Comparison of ENCODE assay signal across 8 cellular contexts in genomic region chr12:79555006-79555925, GRCh38.
A peak's percentile ranks its signal among the peaks of the same experiment; 100 is the strongest.
DNase-seq lines count a peak whose midpoint lies in the region; ATAC-seq, FAIRE-seq and TF ChIP-seq lines count a peak whose summit lies in the region.

No MANE protein-coding gene starts in this region.

- peak overlapping the region; percentile 3 for H3K9ac ChIP-seq in endothelial cell of umbilical vein (replicated peaks; ENCODE audit: extremely low read depth, insufficient read depth, low read length)

- no peaks in the 10 kb centered on the region for H3K27me3 ChIP-seq in endothelial cell of umbilical vein (ENCODE audit: control insufficient read depth in 2 of 2, insufficient read depth in 2 of 2, low read length in 2 of 2)
- H3K27me3 ChIP-seq in pancreas: no peaks in the 10 kb centered on the region

- dilution Hi-C loops in endothelial cell of umbilical vein (cut with MboI; ENCODE audit: extremely low pct_ligation_motif_present, low sequenced_read_pairs): no loop called here

- CTCF ChIA-PET in AG04449 (lab: Yijun Ruan, JAX) (interaction anchor here (0.6 to 2.5 kb wide), 6 partner anchors 135 to 714 kb away, joined by 3 to 14 read pairs (median 3); no protein-coding TSS in a partner anchor), endothelial cell of umbilical vein (lab: Charles Lee) (interaction anchor here (1.3 to 4.0 kb wide), 3 partner anchors 11 to 638 kb away, joined by 3 to 23 read pairs (median 6); no protein-coding TSS in a partner anchor)

- H4K20me1 ChIP-seq in endothelial cell of umbilical vein (replicated peaks; ENCODE audit: control insufficient read depth, extremely low read depth, insufficient read depth, low read length): no peaks in the 10 kb centered on the region

- H3K9me3 ChIP-seq in endothelial cell of umbilical vein (replicated peaks; ENCODE audit: control insufficient read depth, insufficient read depth, low read length) (no peaks in the 10 kb centered on the region), pancreas (no peaks in the 10 kb centered on the region)

- H3K4me2 ChIP-seq in endothelial cell of umbilical vein (ENCODE audit: insufficient read depth, low read length): no peak overlapping the region

- H3K4me3 ChIP-seq in AG04449 (ENCODE audit: low read depth, low read length) (no peak overlapping the region), endothelial cell of umbilical vein (replicated peaks in 1 of 3; ENCODE audit: insufficient read depth in 1 of 3, low read depth in 1 of 3, low read length in 3 of 3) (no peak overlapping the region), pancreas (no peak overlapping the region)

- ATAC-seq in GM18907 (IDR thresholded peaks at IDR 0.05; ENCODE audit: unreplicated experiment) (peak; percentile 60), pancreas (peak; percentile 54 to 80 (median 76)), HG03025 (IDR thresholded peaks at IDR 0.05; ENCODE audit: low FRiP score, unreplicated experiment) (no peak)

- 56 to 60% methylated on average over 4 of the region's 4 CpGs for WGBS in pancreas, 2 donors

- TF ChIP-seq CTCF in AG04449 (IDR thresholded peaks at IDR 0.05; ENCODE audit: insufficient read depth, low read length, missing control alignments): peak; percentile 42
- peak; percentile 43 to 48 for TF ChIP-seq CTCF in endothelial cell of umbilical vein (IDR thresholded peaks at IDR 0.05; ENCODE audit: extremely low read depth in 1 of 2, insufficient read depth in 1 of 2, low read depth in 1 of 2, low read length in 2 of 2)
- peak in 3 of 4 donors; percentile 18 to 25 (median 24) for TF ChIP-seq CTCF in pancreas (IDR thresholded peaks at IDR 0.05)

- no TSS peak for BruUV-seq in endothelial cell of umbilical vein (replicated peaks; lab: Mats Ljungman, UMichigan)

- TF ChIP-seq POLR2A in endothelial cell of umbilical vein (IDR thresholded peaks at IDR 0.05; ENCODE audit: low read depth, low read length): no peak

- H3K9me1 ChIP-seq in endothelial cell of umbilical vein (replicated peaks; ENCODE audit: control insufficient read depth, extremely low read depth, insufficient read depth, low read length): no peaks in the 10 kb centered on the region

- POLR2A ChIA-PET in AG04449 (lab: Yijun Ruan, JAX): no interaction called here
- POLR2A ChIA-PET in endothelial cell of umbilical vein (lab: Charles Lee): no interaction called here

- intact Hi-C loops in endothelial cell of umbilical vein (cut with micrococcal nuclease) (loop anchor here (1.0 to 10.0 kb wide), 5 partner anchors 147 to 716 kb away; no protein-coding TSS in a partner anchor), pancreas (cut with DNase I) (no loop called here)

- H3K36me3 ChIP-seq in endothelial cell of umbilical vein (ENCODE audit: control insufficient read depth in 2 of 2, extremely low read depth in 1 of 2, insufficient read depth in 2 of 2, low read length in 2 of 2): peaks cover 3% of the 10 kb centered on the region in 2 experiments
- H3K36me3 ChIP-seq in pancreas: peaks cover 0 to 9% (median 0%) of the 10 kb centered on the region in 3 donors

- H2AFZ ChIP-seq in endothelial cell of umbilical vein (ENCODE audit: low read depth, low read length): no peak overlapping the region

- DNase-seq in AG04449 (ENCODE audit: low read depth, low spot score) (no peak), NCI-H748 treated with DMSO at 0.1 percent for 48 hours (lab: John Stamatoyannopoulos, UW) (peak; percentile 9), endothelial cell of umbilical vein (ENCODE audit: low read depth, low spot score) (peak; percentile 79), pancreas (no peak)
- DNase-seq in activated T-cell treated with anti-CD3 and anti-CD28 coated beads, Interleukin-2, amount 50 U/mL, for 1 hour: no peak
- DNase-seq in effector CD8-positive, alpha-beta T cell (lab: John Stamatoyannopoulos, UW): no peak

- no peaks in the 10 kb centered on the region for H3K79me2 ChIP-seq in endothelial cell of umbilical vein (ENCODE audit: control insufficient read depth, insufficient read depth, low read length)

- H3K27ac ChIP-seq in endothelial cell of umbilical vein (ENCODE audit: insufficient read depth, low read depth, low read length) (no peak overlapping the region), pancreas (peak overlapping the region in 1 of 4 donors; percentile 49)

- H3K4me1 ChIP-seq in endothelial cell of umbilical vein (ENCODE audit: control insufficient read depth, extremely low read depth, insufficient read depth, low read length) (peaks cover 56% of the 10 kb centered on the region), pancreas (peaks cover 9 to 12% (median 9%) of the 10 kb centered on the region in 3 donors)

- FAIRE-seq in endothelial cell of umbilical vein (lab: Jason Lieb, UNC) (peak; percentile 37), pancreas (lab: Jason Lieb, UNC) (peak; percentile 47)

TF ChIP-seq in endothelial cell of umbilical vein, 7 proteins besides CTCF, POLR2A, EP300 and RAD21:
- TF ChIP-seq POLR2AphosphoS5 (IDR thresholded peaks at IDR 0.05; ENCODE audit: insufficient read depth, low read depth, low read length) (no peak), EZH2 (IDR thresholded peaks at IDR 0.05; ENCODE audit: borderline replicate concordance, low read depth, low read length, severe bottlenecking) (no peak), JUN (IDR thresholded peaks at IDR 0.05; ENCODE audit: borderline replicate concordance, insufficient read depth, insufficient read length, low read depth) (no peak), FOS (IDR thresholded peaks at IDR 0.05; ENCODE audit: borderline replicate concordance, insufficient read depth, low read length) (no peak), MYC (IDR thresholded peaks at IDR 0.05; ENCODE audit: low read depth, low read length) (no peak), GATA2 (IDR thresholded peaks at IDR 0.05; ENCODE audit: insufficient read depth, insufficient read length, low read depth, low read length) (no peak)
- TF ChIP-seq, protein P1, sequence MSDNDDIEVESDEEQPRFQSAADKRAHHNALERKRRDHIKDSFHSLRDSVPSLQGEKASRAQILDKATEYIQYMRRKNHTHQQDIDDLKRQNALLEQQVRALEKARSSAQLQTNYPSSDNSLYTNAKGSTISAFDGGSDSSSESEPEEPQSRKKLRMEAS (IDR thresholded peaks at IDR 0.05; ENCODE audit: insufficient read depth, insufficient read length): no peak

Comparison
In these comparisons a context has a peak if more than half of its experiments do, and no peak if none do; other contexts are left out.
1. DNase-seq: peak in NCI-H748 treated with DMSO at 0.1 percent for 48 hours (single experiment) and endothelial cell of umbilical vein (single experiment); none in AG04449 (single experiment), pancreas (0 of 6), activated T-cell treated with anti-CD3 and anti-CD28 coated beads, Interleukin-2, amount 50 U/mL, for 1 hour (single experiment) and effector CD8-positive, alpha-beta T cell (single experiment).
2. Peak in every context shown above with its lines, with median percentiles within 50 percentile points of each other: CTCF ChIP-seq.